ENCODE assay signal across 1 cellular context in genomic region chr11:64305691-64306562, GRCh38.
TF ChIP-seq lines count a peak whose summit lies in the region.

No MANE protein-coding gene starts in this region.

TF ChIP-seq in HepG2, 621 proteins besides CTCF, POLR2A, EP300 and RAD21 (continued from another document and continues in another):
- TF ChIP-seq YEATS4 (CRISPR knock-in tag; IDR thresholded peaks at IDR 0.05; ENCODE audit: borderline replicate concordance) (peak; percentile 45), PHF5A (CRISPR knock-in tag; IDR thresholded peaks at IDR 0.05; ENCODE audit: low read depth, unreplicated experiment) (peak; percentile 42), ZFP36 (IDR thresholded peaks at IDR 0.05; ENCODE audit: borderline replicate concordance, low read depth, low read length, partially characterized antibody) (no peak), KAT8 (CRISPR knock-in tag; IDR thresholded peaks at IDR 0.05) (peak; percentile 76), CBX5 (CRISPR knock-in tag; IDR thresholded peaks at IDR 0.05; ENCODE audit: borderline replicate concordance) (peak; percentile 69; the same call in 1 of the 2 replicates), ZMYM4 (CRISPR knock-in tag; IDR thresholded peaks at IDR 0.05) (0 out of 2 replicates have a peak, but pooled peaks have one; percentile 38), THAP11 (CRISPR knock-in tag; IDR thresholded peaks at IDR 0.05) (peak; percentile 66), ZNF281 (CRISPR knock-in tag; IDR thresholded peaks at IDR 0.05; ENCODE audit: borderline replicate concordance) (0 out of 2 replicates have a peak, but pooled peaks have one; percentile 21), AKAP8 (CRISPR knock-in tag; IDR thresholded peaks at IDR 0.05) (peak; percentile 61; the same call in 1 of the 2 replicates), ATM (IDR thresholded peaks at IDR 0.05; ENCODE audit: borderline replicate concordance) (no peak), KDM3A (CRISPR knock-in tag; IDR thresholded peaks at IDR 0.05; ENCODE audit: low read depth) (0 out of 2 replicates have a peak, but pooled peaks have one; percentile 50), ZNF766 (CRISPR knock-in tag; IDR thresholded peaks at IDR 0.05; ENCODE audit: borderline replicate concordance) (peak; percentile 3; the same call in 1 of the 2 replicates), ZNF646 (CRISPR knock-in tag; IDR thresholded peaks at IDR 0.05) (no peak), NCOA2 (CRISPR knock-in tag; IDR thresholded peaks at IDR 0.05) (0 out of 2 replicates have a peak, but pooled peaks have one; percentile 28), FOXP4 (CRISPR knock-in tag; IDR thresholded peaks at IDR 0.05) (peak; percentile 8; the same call in 1 of the 2 replicates), HMG20A (CRISPR knock-in tag; IDR thresholded peaks at IDR 0.05; ENCODE audit: borderline replicate concordance) (no peak), ZSCAN9 (CRISPR knock-in tag; IDR thresholded peaks at IDR 0.05; ENCODE audit: borderline replicate concordance) (0 out of 2 replicates have a peak, but pooled peaks have one; percentile 20), ZBTB7B (CRISPR knock-in tag; IDR thresholded peaks at IDR 0.05) (peak; percentile 73), ELF3 (CRISPR knock-in tag; IDR thresholded peaks at IDR 0.05) (peak; percentile 95)
- TF ChIP-seq, protein P1, sequence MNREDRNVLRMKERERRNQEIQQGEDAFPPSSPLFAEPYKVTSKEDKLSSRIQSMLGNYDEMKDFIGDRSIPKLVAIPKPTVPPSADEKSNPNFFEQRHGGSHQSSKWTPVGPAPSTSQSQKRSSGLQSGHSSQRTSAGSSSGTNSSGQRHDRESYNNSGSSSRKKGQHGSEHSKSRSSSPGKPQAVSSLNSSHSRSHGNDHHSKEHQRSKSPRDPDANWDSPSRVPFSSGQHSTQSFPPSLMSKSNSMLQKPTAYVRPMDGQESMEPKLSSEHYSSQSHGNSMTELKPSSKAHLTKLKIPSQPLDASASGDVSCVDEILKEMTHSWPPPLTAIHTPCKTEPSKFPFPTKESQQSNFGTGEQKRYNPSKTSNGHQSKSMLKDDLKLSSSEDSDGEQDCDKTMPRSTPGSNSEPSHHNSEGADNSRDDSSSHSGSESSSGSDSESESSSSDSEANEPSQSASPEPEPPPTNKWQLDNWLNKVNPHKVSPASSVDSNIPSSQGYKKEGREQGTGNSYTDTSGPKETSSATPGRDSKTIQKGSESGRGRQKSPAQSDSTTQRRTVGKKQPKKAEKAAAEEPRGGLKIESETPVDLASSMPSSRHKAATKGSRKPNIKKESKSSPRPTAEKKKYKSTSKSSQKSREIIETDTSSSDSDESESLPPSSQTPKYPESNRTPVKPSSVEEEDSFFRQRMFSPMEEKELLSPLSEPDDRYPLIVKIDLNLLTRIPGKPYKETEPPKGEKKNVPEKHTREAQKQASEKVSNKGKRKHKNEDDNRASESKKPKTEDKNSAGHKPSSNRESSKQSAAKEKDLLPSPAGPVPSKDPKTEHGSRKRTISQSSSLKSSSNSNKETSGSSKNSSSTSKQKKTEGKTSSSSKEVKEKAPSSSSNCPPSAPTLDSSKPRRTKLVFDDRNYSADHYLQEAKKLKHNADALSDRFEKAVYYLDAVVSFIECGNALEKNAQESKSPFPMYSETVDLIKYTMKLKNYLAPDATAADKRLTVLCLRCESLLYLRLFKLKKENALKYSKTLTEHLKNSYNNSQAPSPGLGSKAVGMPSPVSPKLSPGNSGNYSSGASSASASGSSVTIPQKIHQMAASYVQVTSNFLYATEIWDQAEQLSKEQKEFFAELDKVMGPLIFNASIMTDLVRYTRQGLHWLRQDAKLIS (CRISPR knock-in tag; IDR thresholded peaks at IDR 0.05), result no peak
- TF ChIP-seq, protein P2, sequence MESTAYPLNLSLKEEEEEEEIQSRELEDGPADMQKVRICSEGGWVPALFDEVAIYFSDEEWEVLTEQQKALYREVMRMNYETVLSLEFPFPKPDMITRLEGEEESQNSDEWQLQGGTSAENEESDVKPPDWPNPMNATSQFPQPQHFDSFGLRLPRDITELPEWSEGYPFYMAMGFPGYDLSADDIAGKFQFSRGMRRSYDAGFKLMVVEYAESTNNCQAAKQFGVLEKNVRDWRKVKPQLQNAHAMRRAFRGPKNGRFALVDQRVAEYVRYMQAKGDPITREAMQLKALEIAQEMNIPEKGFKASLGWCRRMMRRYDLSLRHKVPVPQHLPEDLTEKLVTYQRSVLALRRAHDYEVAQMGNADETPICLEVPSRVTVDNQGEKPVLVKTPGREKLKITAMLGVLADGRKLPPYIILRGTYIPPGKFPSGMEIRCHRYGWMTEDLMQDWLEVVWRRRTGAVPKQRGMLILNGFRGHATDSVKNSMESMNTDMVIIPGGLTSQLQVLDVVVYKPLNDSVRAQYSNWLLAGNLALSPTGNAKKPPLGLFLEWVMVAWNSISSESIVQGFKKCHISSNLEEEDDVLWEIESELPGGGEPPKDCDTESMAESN (CRISPR knock-in tag; conservative IDR thresholded peaks at IDR 0.05), result peak; percentile 49; the same call in 1 of the 2 replicates
- TF ChIP-seq, protein P3, sequence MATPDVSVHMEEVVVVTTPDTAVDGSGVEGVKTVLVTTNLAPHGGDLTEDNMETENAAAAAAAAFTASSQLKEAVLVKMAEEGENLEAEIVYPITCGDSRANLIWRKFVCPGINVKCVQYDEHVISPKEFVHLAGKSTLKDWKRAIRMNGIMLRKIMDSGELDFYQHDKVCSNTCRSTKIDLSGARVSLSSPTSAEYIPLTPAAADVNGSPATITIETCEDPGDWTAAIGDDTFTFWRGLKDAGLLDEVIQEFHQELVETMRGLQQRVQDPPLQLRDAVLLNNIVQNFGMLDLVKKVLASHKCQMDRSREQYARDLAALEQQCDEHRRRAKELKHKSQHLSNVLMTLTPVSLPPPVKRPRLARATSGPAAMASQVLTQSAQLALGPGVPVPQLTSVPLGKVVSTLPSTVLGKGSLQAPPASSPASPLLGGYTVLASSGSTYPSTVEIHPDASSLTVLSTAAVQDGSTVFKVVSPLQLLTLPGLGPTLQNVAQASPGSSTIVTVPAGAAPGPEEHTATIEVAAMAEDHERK (CRISPR knock-in tag; IDR thresholded peaks at IDR 0.05; ENCODE audit: low read depth), result no peak
- TF ChIP-seq, protein P4, sequence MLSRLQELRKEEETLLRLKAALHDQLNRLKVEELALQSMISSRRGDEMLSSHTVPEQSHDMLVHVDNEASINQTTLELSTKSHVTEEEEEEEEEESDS (CRISPR knock-in tag; IDR thresholded peaks at IDR 0.05; ENCODE audit: borderline replicate concordance), result 0 out of 2 replicates have a peak, but pooled peaks have one; percentile 17
- TF ChIP-seq, protein P5, sequence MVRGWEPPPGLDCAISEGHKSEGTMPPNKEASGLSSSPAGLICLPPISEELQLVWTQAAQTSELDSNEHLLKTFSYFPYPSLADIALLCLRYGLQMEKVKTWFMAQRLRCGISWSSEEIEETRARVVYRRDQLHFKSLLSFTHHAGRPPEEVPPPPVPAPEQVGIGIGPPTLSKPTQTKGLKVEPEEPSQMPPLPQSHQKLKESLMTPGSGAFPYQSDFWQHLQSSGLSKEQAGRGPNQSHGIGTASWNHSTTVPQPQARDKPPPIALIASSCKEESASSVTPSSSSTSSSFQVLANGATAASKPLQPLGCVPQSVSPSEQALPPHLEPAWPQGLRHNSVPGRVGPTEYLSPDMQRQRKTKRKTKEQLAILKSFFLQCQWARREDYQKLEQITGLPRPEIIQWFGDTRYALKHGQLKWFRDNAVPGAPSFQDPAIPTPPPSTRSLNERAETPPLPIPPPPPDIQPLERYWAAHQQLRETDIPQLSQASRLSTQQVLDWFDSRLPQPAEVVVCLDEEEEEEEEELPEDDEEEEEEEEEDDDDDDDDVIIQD (CRISPR knock-in tag; IDR thresholded peaks at IDR 0.05; ENCODE audit: low read depth), result 0 out of 2 replicates have a peak, but pooled peaks have one; percentile 8
- TF ChIP-seq, protein P6, sequence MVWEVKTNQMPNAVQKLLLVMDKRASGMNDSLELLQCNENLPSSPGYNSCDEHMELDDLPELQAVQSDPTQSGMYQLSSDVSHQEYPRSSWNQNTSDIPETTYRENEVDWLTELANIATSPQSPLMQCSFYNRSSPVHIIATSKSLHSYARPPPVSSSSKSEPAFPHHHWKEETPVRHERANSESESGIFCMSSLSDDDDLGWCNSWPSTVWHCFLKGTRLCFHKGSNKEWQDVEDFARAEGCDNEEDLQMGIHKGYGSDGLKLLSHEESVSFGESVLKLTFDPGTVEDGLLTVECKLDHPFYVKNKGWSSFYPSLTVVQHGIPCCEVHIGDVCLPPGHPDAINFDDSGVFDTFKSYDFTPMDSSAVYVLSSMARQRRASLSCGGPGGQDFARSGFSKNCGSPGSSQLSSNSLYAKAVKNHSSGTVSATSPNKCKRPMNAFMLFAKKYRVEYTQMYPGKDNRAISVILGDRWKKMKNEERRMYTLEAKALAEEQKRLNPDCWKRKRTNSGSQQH (CRISPR knock-in tag; IDR thresholded peaks at IDR 0.05; ENCODE audit: low read depth), result 0 out of 2 replicates have a peak, but pooled peaks have one; percentile 57
- TF ChIP-seq, protein P7, sequence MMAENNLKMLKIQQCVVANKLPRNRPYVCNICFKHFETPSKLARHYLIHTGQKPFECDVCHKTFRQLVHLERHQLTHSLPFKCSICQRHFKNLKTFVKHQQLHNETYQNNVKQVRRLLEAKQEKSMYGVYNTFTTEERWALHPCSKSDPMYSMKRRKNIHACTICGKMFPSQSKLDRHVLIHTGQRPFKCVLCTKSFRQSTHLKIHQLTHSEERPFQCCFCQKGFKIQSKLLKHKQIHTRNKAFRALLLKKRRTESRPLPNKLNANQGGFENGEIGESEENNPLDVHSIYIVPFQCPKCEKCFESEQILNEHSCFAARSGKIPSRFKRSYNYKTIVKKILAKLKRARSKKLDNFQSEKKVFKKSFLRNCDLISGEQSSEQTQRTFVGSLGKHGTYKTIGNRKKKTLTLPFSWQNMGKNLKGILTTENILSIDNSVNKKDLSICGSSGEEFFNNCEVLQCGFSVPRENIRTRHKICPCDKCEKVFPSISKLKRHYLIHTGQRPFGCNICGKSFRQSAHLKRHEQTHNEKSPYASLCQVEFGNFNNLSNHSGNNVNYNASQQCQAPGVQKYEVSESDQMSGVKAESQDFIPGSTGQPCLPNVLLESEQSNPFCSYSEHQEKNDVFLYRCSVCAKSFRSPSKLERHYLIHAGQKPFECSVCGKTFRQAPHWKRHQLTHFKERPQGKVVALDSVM (CRISPR knock-in tag; IDR thresholded peaks at IDR 0.05), result peak; percentile 52; the same call in 1 of the 2 replicates
